In the genomic region with DNA sequence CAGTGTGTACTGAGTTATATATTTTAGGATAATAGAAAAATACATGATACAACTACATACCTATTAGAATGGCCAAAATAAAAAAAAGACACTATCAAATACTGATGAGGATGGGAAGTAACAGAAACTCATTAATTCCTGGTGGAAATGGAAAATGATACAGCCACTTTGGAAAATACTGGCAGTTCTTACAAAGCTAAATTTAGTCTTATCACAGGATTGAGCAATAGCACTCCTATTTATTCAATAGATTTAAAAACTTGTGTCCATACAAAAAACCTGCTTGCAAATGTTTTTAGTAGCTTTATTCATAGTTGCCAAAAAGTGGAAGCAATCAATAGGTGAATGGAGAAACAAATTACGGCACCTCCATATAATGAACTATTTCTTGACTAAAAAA, we compare ENCODE assay signal across 18 cellular contexts.
A peak's percentile ranks its signal among the peaks of the same experiment; 100 is the strongest.
DNase-seq lines count a peak whose midpoint lies in the region; ATAC-seq, FAIRE-seq and TF ChIP-seq lines count a peak whose summit lies in the region.
"Had no signal": no experiment of that assay in that cellular context is flagged by ENCODE, and none has a peak within 500 bp of the region (broad histone marks: within the 10 kb centered on the region; RNA-seq: fewer than 3 reads in every experiment).

No MANE protein-coding gene starts in this region.

- H3K27me3 ChIP-seq in K562 (ENCODE audit: control insufficient read depth in 2 of 2, insufficient read depth in 2 of 2, low read length in 2 of 2): no peaks in the 10 kb centered on the region
- H3K27me3 ChIP-seq in pancreas: no peaks in the 10 kb centered on the region
- H3K27me3 ChIP-seq: BLaER1 had no signal

- H3K4me2 ChIP-seq in K562 (ENCODE audit: insufficient read depth, low read length): no peak overlapping the region
- H3K4me2 ChIP-seq: BLaER1, GM23338 had no signal

- no peaks in the 10 kb centered on the region for H4K20me1 ChIP-seq in K562 (replicated peaks; ENCODE audit: control insufficient read depth, insufficient read depth, low read length)
- H4K20me1 ChIP-seq: BLaER1 had no signal

- ATAC-seq in K562 (no peak), pancreas (peak; percentile 6 to 39 (median 31))
- ATAC-seq: GM23338 had no signal

- no peak overlapping the region for H3K4me3 ChIP-seq in K562
- H3K4me3 ChIP-seq in pancreas: no peak overlapping the region
- H3K4me3 ChIP-seq: BLaER1, GM23338 had no signal

- TF ChIP-seq CTCF in K562 (IDR thresholded peaks at IDR 0.05 in 2 of 3, conservative IDR thresholded peaks at IDR 0.05 in 1 of 3; ENCODE audit: insufficient read depth in 2 of 3, low read depth in 1 of 3, low read length in 3 of 3) (no peak), glutamatergic neuron (IDR thresholded peaks at IDR 0.05; ENCODE audit: partially characterized antibody, unreplicated experiment) (no peak), pancreas (IDR thresholded peaks at IDR 0.05) (no peak), GM13977 (IDR thresholded peaks at IDR 0.05; ENCODE audit: extremely low read depth, insufficient read depth, missing control alignments) (no peak)

- H3K9me3 ChIP-seq in K562 (replicated peaks; ENCODE audit: control insufficient read depth, insufficient read depth, low read depth, low read length) (no peaks in the 10 kb centered on the region), pancreas (no peaks in the 10 kb centered on the region)
- H3K9me3 ChIP-seq: BLaER1, Caco-2 had no signal

- no peak overlapping the region for H3K27ac ChIP-seq in K562 (ENCODE audit: extremely low read depth, low read depth, low read length)
- no peak overlapping the region for H3K27ac ChIP-seq in pancreas
- H3K27ac ChIP-seq: BLaER1 had no signal

- no peak for TF ChIP-seq POLR2A in K562 (conservative IDR thresholded peaks at IDR 0.05)

- no peak overlapping the region for H3K9ac ChIP-seq in K562 (ENCODE audit: insufficient read depth in 1 of 2, low read depth in 2 of 2, low read length in 2 of 2)
- H3K9ac ChIP-seq: BLaER1 had no signal

- CTCF ChIA-PET in K562 (lab: Yijun Ruan, JAX; ENCODE audit: low intra/inter-chr PET ratio): no interaction called here

- H3K27me3 Mint-ChIP-seq in glutamatergic neuron (ENCODE audit: unreplicated experiment): peaks cover 3% of the 10 kb centered on the region
- H3K27me3 Mint-ChIP-seq: CD8-positive, alpha-beta memory T cell; IgD-negative memory B cell had no signal

- 94% methylated on average over 1 of the region's 1 CpG for WGBS in K562 (ENCODE audit: insufficient coverage, low coverage, missing lambda C conversion rate)
- 9 to 16% methylated on average over 1 of the region's 1 CpG for WGBS in pancreas, 2 donors

- intact Hi-C loops in K562 (cut with micrococcal nuclease) (no loop called here), pancreas (cut with DNase I) (no loop called here)

- H2AFZ ChIP-seq in K562 (ENCODE audit: low read depth, low read length): no peak overlapping the region
- H2AFZ ChIP-seq: GM23338 had no signal

- H3K4me1 ChIP-seq in K562 (replicated peaks in 1 of 2; ENCODE audit: control insufficient read depth in 2 of 2, insufficient read depth in 2 of 2, low read length in 2 of 2) (peaks cover 0 to 4% of the 10 kb centered on the region in 2 experiments; a peak in 2 of 5 replicates), pancreas (peaks cover 6 to 13% (median 8%) of the 10 kb centered on the region in 3 donors)
- H3K4me1 ChIP-seq: BLaER1, Caco-2 had no signal

- in situ Hi-C loops in K562 (cut with MboI): no loop called here
- in situ Hi-C loops in GM13977 (cut with MboI; ENCODE audit: low pct_unique_long_range_greater_than_20kb, low sequenced_read_pairs, unreplicated experiment): no loop called here

- no peak for TF ChIP-seq RAD21 in K562 (CRISPR knock-in tag; conservative IDR thresholded peaks at IDR 0.05 in 1 of 2, IDR thresholded peaks at IDR 0.05 in 1 of 2)

- no peak for TF ChIP-seq EP300 in K562 (IDR thresholded peaks at IDR 0.05; ENCODE audit: low read length)

- no peak overlapping the region for H3K4me3 Mint-ChIP-seq in glutamatergic neuron (ENCODE audit: unreplicated experiment)
- H3K4me3 Mint-ChIP-seq: CD8-positive, alpha-beta memory T cell; GM23338; IgD-negative memory B cell had no signal

- peak; percentile 75 for DNase-seq in NCI-H748 (lab: John Stamatoyannopoulos, UW; ENCODE audit: unreplicated experiment)
- no peak for DNase-seq in NCI-H748 treated with DMSO at 0.1 percent for 48 hours (lab: John Stamatoyannopoulos, UW)
- no peak for DNase-seq in K562 (ENCODE audit: extremely low read depth in 1 of 4, low spot score in 3 of 4)
- DNase-seq in glutamatergic neuron: no peak
- no peak for DNase-seq in pancreas
- no peak for DNase-seq in GM13977 (ENCODE audit: low spot score)
- DNase-seq in iPS-NIHi7 (ENCODE audit: extremely low spot score): no peak
- no peak for DNase-seq in dedifferentiated amniotic fluid mesenchymal stem cell (ENCODE audit: extremely low spot score)
- DNase-seq: 8988T; AML-193; Caco-2; CD8-positive, alpha-beta memory T cell; DMS53; H7 had no signal

- no peaks in the 10 kb centered on the region for H3K36me3 ChIP-seq in K562 (ENCODE audit: control insufficient read depth, insufficient read depth, low read length)
- no peaks in the 10 kb centered on the region for H3K36me3 ChIP-seq in pancreas
- H3K36me3 ChIP-seq: BLaER1 had no signal

- H3K4me1 Mint-ChIP-seq in glutamatergic neuron (ENCODE audit: low read depth, unreplicated experiment): peaks cover 28% of the 10 kb centered on the region
- H3K4me1 Mint-ChIP-seq: CD8-positive, alpha-beta memory T cell; IgD-negative memory B cell had no signal

- BruUV-seq in K562 (replicated peaks; lab: Mats Ljungman, UMichigan): no TSS peak

- H3K36me3 Mint-ChIP-seq in glutamatergic neuron (ENCODE audit: unreplicated experiment): no peaks in the 10 kb centered on the region

- peak overlapping the region; percentile 100 for H3K27ac Mint-ChIP-seq in glutamatergic neuron (ENCODE audit: unreplicated experiment)
- H3K27ac Mint-ChIP-seq: CD8-positive, alpha-beta memory T cell; GM23338 had no signal

- POLR2A ChIA-PET in K562 (lab: Yijun Ruan, JAX): no interaction called here

- H3K9me1 ChIP-seq in K562 (ENCODE audit: control insufficient read depth, insufficient read depth, low read length): no peaks in the 10 kb centered on the region

- H3K9me3 Mint-ChIP-seq in glutamatergic neuron (ENCODE audit: unreplicated experiment): peaks cover 5% of the 10 kb centered on the region
- H3K9me3 Mint-ChIP-seq: CD8-positive, alpha-beta memory T cell; GM23338; IgD-negative memory B cell had no signal

- no peak for FAIRE-seq in K562 (lab: Jason Lieb, UNC)
- no peak for FAIRE-seq in pancreas (lab: Jason Lieb, UNC)
- FAIRE-seq: GM18507 had no signal

- H3K79me2 ChIP-seq in K562 (ENCODE audit: control insufficient read depth, insufficient read depth, low read length): no peaks in the 10 kb centered on the region

TF ChIP-seq in K562, 482 proteins besides CTCF, POLR2A, EP300 and RAD21 (continues in another document):
- TF ChIP-seq BRD9 (IDR thresholded peaks at IDR 0.05; ENCODE audit: low read depth, partially characterized antibody) (no peak), FOS (IDR thresholded peaks at IDR 0.05; ENCODE audit: extremely low read depth, insufficient read length) (no peak), PHB2 (IDR thresholded peaks at IDR 0.05; ENCODE audit: low read depth) (no peak), SRF (CRISPR knock-in tag; IDR thresholded peaks at IDR 0.05) (no peak), CEBPB (tag; IDR thresholded peaks at IDR 0.05) (0 out of 2 replicates have a peak, but pooled peaks have one; percentile 20), ZC3H4 (CRISPR knock-in tag; IDR thresholded peaks at IDR 0.05; ENCODE audit: borderline replicate concordance) (no peak), POLR3G (IDR thresholded peaks at IDR 0.05; ENCODE audit: extremely low read depth, insufficient read length, insufficient replicate concordance) (no peak), MCM5 (IDR thresholded peaks at IDR 0.05; ENCODE audit: low read depth) (no peak), MYBL2 (IDR thresholded peaks at IDR 0.05; ENCODE audit: low read depth) (no peak), MYBL2 (CRISPR knock-in tag; IDR thresholded peaks at IDR 0.05; ENCODE audit: borderline replicate concordance) (no peak), CEBPG (CRISPR knock-in tag; IDR thresholded peaks at IDR 0.05) (no peak), CEBPG (tag; conservative IDR thresholded peaks at IDR 0.05 in 1 of 2, IDR thresholded peaks at IDR 0.05 in 1 of 2) (peak in 1 of 2 experiments; percentile 47; a peak in 1 of 4 replicates), ZBTB17 (CRISPR knock-in tag; IDR thresholded peaks at IDR 0.05) (no peak), ZNF696 (CRISPR knock-in tag; conservative IDR thresholded peaks at IDR 0.05) (no peak)
- TF ChIP-seq, protein P1, sequence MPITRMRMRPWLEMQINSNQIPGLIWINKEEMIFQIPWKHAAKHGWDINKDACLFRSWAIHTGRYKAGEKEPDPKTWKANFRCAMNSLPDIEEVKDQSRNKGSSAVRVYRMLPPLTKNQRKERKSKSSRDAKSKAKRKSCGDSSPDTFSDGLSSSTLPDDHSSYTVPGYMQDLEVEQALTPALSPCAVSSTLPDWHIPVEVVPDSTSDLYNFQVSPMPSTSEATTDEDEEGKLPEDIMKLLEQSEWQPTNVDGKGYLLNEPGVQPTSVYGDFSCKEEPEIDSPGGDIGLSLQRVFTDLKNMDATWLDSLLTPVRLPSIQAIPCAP (CRISPR knock-in tag; IDR thresholded peaks at IDR 0.05; ENCODE audit: borderline replicate concordance): no peak
- TF ChIP-seq, protein P2, sequence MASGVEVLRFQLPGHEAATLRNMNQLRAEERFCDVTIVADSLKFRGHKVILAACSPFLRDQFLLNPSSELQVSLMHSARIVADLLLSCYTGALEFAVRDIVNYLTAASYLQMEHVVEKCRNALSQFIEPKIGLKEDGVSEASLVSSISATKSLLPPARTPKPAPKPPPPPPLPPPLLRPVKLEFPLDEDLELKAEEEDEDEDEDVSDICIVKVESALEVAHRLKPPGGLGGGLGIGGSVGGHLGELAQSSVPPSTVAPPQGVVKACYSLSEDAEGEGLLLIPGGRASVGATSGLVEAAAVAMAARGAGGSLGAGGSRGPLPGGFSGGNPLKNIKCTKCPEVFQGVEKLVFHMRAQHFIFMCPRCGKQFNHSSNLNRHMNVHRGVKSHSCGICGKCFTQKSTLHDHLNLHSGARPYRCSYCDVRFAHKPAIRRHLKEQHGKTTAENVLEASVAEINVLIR (CRISPR knock-in tag; IDR thresholded peaks at IDR 0.05): no peak
- TF ChIP-seq, protein P3, sequence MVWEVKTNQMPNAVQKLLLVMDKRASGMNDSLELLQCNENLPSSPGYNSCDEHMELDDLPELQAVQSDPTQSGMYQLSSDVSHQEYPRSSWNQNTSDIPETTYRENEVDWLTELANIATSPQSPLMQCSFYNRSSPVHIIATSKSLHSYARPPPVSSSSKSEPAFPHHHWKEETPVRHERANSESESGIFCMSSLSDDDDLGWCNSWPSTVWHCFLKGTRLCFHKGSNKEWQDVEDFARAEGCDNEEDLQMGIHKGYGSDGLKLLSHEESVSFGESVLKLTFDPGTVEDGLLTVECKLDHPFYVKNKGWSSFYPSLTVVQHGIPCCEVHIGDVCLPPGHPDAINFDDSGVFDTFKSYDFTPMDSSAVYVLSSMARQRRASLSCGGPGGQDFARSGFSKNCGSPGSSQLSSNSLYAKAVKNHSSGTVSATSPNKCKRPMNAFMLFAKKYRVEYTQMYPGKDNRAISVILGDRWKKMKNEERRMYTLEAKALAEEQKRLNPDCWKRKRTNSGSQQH (CRISPR knock-in tag; IDR thresholded peaks at IDR 0.05): no peak
